Comparison of ENCODE assay signal across 21 cellular contexts in the genomic region with DNA sequence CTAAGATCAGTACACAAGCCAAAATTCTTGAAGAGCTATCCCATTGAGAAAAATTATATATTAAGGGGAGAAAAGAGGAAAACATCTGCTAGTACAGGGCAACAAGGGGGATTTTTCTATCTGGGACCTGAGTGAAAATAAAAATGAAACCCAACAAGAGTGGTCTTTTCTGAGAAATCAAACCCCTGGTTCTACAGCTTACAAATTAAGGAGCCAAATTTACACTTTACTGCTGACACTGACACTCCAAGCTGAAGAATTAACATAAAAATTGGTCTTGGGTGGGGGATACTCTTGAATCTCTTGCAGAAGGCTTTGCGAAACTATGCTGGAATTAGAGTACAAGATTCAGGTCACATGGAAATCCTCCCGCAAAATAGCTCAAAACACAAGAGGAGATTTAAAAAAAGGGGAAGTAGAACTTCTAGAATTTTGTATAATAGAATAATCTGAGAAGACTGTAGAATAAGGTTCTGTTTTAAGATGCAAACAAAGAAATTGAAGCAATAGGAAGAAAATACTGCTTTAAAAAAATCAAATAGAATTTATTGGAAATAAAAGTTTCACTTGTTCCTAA. TPM values are rescaled to one million over a fixed set of nuclear protein-coding genes. Genes with fewer than 3 reads are reported as not detected.
DNase-seq lines count a peak whose midpoint lies in the region; ATAC-seq, FAIRE-seq and TF ChIP-seq lines count a peak whose summit lies in the region.
"Had no signal": no experiment of that assay in that cellular context is flagged by ENCODE, and none has a peak within 500 bp of the region (broad histone marks: within the 10 kb centered on the region; RNA-seq: fewer than 3 reads in every experiment).

No MANE protein-coding gene starts in this region.

- no peak overlapping the region for H3K27ac Mint-ChIP-seq in memory B cell
- H3K27ac Mint-ChIP-seq: activated CD4-positive, alpha-beta memory T cell treated with anti-CD3 and anti-CD28 coated beads for 36 hours; CD8-positive, alpha-beta memory T cell; T-helper 17 cell had no signal

- peak; percentile 60 for ATAC-seq in GM21723 (IDR thresholded peaks at IDR 0.05; ENCODE audit: unreplicated experiment)
- ATAC-seq in memory B cell (ENCODE audit: low read depth): peak; percentile 49
- ATAC-seq in GM21825 (IDR thresholded peaks at IDR 0.05; ENCODE audit: unreplicated experiment): no peak
- no peak for ATAC-seq in HG03460 (IDR thresholded peaks at IDR 0.05; ENCODE audit: unreplicated experiment)
- ATAC-seq in GM18870 (IDR thresholded peaks at IDR 0.05; ENCODE audit: unreplicated experiment): no peak
- ATAC-seq: T-helper 17 cell had no signal

- H3K4me1 Mint-ChIP-seq in memory B cell: no peaks in the 10 kb centered on the region
- H3K4me1 Mint-ChIP-seq: CD8-positive, alpha-beta memory T cell; T-helper 17 cell had no signal

- peaks cover 10% of the 10 kb centered on the region for H3K36me3 Mint-ChIP-seq in memory B cell

- H3K4me3 Mint-ChIP-seq in memory B cell: no peak overlapping the region
- H3K4me3 Mint-ChIP-seq: activated CD4-positive, alpha-beta memory T cell treated with anti-CD3 and anti-CD28 coated beads for 36 hours; CD8-positive, alpha-beta memory T cell; T-helper 17 cell had no signal

- DNase-seq in GM12892 (ENCODE audit: insufficient read length) (no peak), NOMO-1 treated with DMSO at 0.1 percent for 48 hours (lab: John Stamatoyannopoulos, UW; ENCODE audit: unreplicated experiment) (peak; percentile 75), memory B cell (ENCODE audit: low spot score in 2 of 2) (no peak)
- DNase-seq: activated CD4-positive, alpha-beta memory T cell treated with anti-CD3 and anti-CD28 coated beads for 36 hours; activated naive CD4-positive, alpha-beta T cell; CD8-positive, alpha-beta memory T cell; dermis blood vessel endothelial cell; DMS153; HCEC 1CT; KG1; NCI-H1048; NCI-H187 treated with DMSO at 0.1 percent for 48 hours; NCI-H2227 treated with DMSO at 0.1 percent for 48 hours; SHP77 treated with DMSO at 0.1 percent for 48 hours; T-helper 17 cell had no signal

- peaks cover 14% of the 10 kb centered on the region for H3K9me3 Mint-ChIP-seq in memory B cell

- peaks cover 8% of the 10 kb centered on the region for H3K27me3 Mint-ChIP-seq in memory B cell

- peak; percentile 46 for FAIRE-seq in GM12892 (lab: Jason Lieb, UNC)
- FAIRE-seq: G401.6, urothelium cell line had no signal

- TF ChIP-seq POLR2A in GM12892 (IDR thresholded peaks at IDR 0.05; ENCODE audit: low read depth, low read length): no peak

RNA-seq across cellular contexts. Expression of gene HSPA13, which starts 32.1 kb away (rescaled TPM):
- 17.0 TPM for polyA plus RNA-seq in GM12892 (2012; ENCODE audit: missing spikeins)

Comparison
In these comparisons a context has a peak if more than half of its experiments do, and no peak if none do; other contexts are left out.
1. ATAC-seq: peak in GM21723 (single experiment) and memory B cell (single experiment); none in GM21825 (single experiment), HG03460 (single experiment) and GM18870 (single experiment).